Comparison of ENCODE assay signal across 8 cellular contexts in the genomic region with DNA sequence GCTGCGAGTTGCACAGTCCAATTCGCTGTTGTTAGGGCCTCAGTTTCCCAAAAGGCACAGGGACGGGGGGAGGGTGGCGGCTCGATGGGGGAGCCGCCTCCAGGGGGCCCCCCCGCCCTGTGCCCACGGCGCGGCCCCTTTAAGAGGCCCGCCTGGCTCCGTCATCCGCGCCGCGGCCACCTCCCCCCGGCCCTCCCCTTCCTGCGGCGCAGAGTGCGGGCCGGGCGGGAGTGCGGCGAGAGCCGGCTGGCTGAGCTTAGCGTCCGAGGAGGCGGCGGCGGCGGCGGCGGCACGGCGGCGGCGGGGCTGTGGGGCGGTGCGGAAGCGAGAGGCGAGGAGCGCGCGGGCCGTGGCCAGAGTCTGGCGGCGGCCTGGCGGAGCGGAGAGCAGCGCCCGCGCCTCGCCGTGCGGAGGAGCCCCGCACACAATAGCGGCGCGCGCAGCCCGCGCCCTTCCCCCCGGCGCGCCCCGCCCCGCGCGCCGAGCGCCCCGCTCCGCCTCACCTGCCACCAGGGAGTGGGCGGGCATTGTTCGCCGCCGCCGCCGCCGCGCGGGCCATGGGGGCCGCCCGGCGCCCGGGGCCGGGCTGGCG.
DNase-seq lines count a peak whose midpoint lies in the region; ATAC-seq lines count a peak whose summit lies in the region.

A gene (plus strand): TSS at position 209 of the 592 bp plus-strand sequence. CDS start 452 bp downstream, outside the sequence.

- peak; percentile 61 for DNase-seq in stimulated activated CD4-positive, alpha-beta T cell treated with anti-CD3 and anti-CD28 coated beads, Interleukin-12 subunit alpha, Interleukin-12 subunit beta, amount 100 ng/mL, for 4 hours
- no peak for DNase-seq in stimulated activated CD4-positive, alpha-beta T cell treated with anti-CD3 and anti-CD28 coated beads, Interleukin-1b, Interleukin-23, amount 100 ng/mL, for 48 hours
- DNase-seq in NCI-H1105 (lab: John Stamatoyannopoulos, UW) (peak; percentile 49), dedifferentiated amniotic fluid mesenchymal stem cell (ENCODE audit: extremely low spot score) (peak; percentile 38), kidney glomerular epithelial cell (lab: John Stamatoyannopoulos, UW) (peak; percentile 1)
- peak; percentile 53 to 61 for DNase-seq in activated CD4-positive, alpha-beta T cell treated with anti-CD3 and anti-CD28 coated beads for 4 hours
- peak; percentile 34 to 55 for DNase-seq in stimulated activated CD4-positive, alpha-beta T cell treated with anti-CD3 and anti-CD28 coated beads, Interleukin-15, amount 100 ng/mL, for 1 hour (ENCODE audit: low read depth in 1 of 2, low spot score in 1 of 2)

- no peak for ATAC-seq in HG03108 (IDR thresholded peaks at IDR 0.05; ENCODE audit: unreplicated experiment)
